In genomic region chr6:17945111-17945510, GRCh38 we compare ENCODE assay signal across 17 cellular contexts. TPM values are rescaled to one million over a fixed set of nuclear protein-coding genes. Genes with fewer than 3 reads are reported as not detected.
DNase-seq lines count a peak whose midpoint lies in the region; ATAC-seq, FAIRE-seq and TF ChIP-seq lines count a peak whose summit lies in the region.
"Had no signal": no experiment of that assay in that cellular context is flagged by ENCODE, and none has a peak within 500 bp of the region (broad histone marks: within the 10 kb centered on the region; RNA-seq: fewer than 3 reads in every experiment).

No MANE protein-coding gene starts in this region.

- dilution Hi-C loops in endothelial cell of umbilical vein (cut with MboI; ENCODE audit: extremely low pct_ligation_motif_present, low sequenced_read_pairs): no loop called here

- H3K9me3 ChIP-seq in endothelial cell of umbilical vein (replicated peaks; ENCODE audit: control insufficient read depth, insufficient read depth, low read length) (no peaks in the 10 kb centered on the region), right cardiac atrium (ENCODE audit: control insufficient read depth, low read length) (no peaks in the 10 kb centered on the region), skeletal muscle satellite cell (replicated peaks; ENCODE audit: low read length) (no peaks in the 10 kb centered on the region)
- H3K9me3 ChIP-seq: BLaER1 had no signal

- TF ChIP-seq POLR2A in endothelial cell of umbilical vein (IDR thresholded peaks at IDR 0.05; ENCODE audit: low read depth, low read length): no peak

- H3K4me2 ChIP-seq in endothelial cell of umbilical vein (ENCODE audit: insufficient read depth, low read length) (no peak overlapping the region), skeletal muscle satellite cell (ENCODE audit: low read length) (peak overlapping the region; percentile 19)
- H3K4me2 ChIP-seq: BLaER1, hepatocyte had no signal

- H3K36me3 ChIP-seq in endothelial cell of umbilical vein (ENCODE audit: control insufficient read depth in 2 of 2, extremely low read depth in 1 of 2, insufficient read depth in 2 of 2, low read length in 2 of 2): no peaks in the 10 kb centered on the region
- H3K36me3 ChIP-seq in skeletal muscle satellite cell (ENCODE audit: insufficient read depth, low read length): no peaks in the 10 kb centered on the region
- H3K36me3 ChIP-seq: BLaER1 had no signal

- DNase-seq in LHCN-M2 (ENCODE audit: low read depth) (peak; percentile 44), endothelial cell of umbilical vein (ENCODE audit: low read depth, low spot score) (peak; percentile 68), right cardiac atrium (no peak), NCI-H82 treated with DMSO at 0.1 percent for 48 hours (lab: John Stamatoyannopoulos, UW; ENCODE audit: unreplicated experiment) (no peak), NCI-H1930 (lab: John Stamatoyannopoulos, UW) (no peak), UCSD-AML1 (lab: John Stamatoyannopoulos, UW; ENCODE audit: unreplicated experiment) (no peak), T-helper 1 cell (no peak)
- DNase-seq: central memory CD4-positive, alpha-beta T cell; DMS153; Kasumi-1; naive B cell; NCI-H146; NCI-H226 had no signal

- POLR2A ChIA-PET in endothelial cell of umbilical vein (lab: Charles Lee): no interaction called here

- H3K27ac ChIP-seq in endothelial cell of umbilical vein (ENCODE audit: insufficient read depth, low read depth, low read length): no peak overlapping the region
- H3K27ac ChIP-seq in right cardiac atrium (ENCODE audit: low read length): no peak overlapping the region
- H3K27ac ChIP-seq: BLaER1, hepatocyte had no signal

- CTCF ChIA-PET in endothelial cell of umbilical vein (lab: Charles Lee): interaction anchor here (1.1 to 2.0 kb wide), 3 partner anchors 9 to 14 kb away, joined by 3 to 5 read pairs (median 4); no protein-coding TSS in a partner anchor

- H3K27me3 ChIP-seq in endothelial cell of umbilical vein (ENCODE audit: control insufficient read depth in 2 of 2, insufficient read depth in 2 of 2, low read length in 2 of 2) (no peaks in the 10 kb centered on the region), right cardiac atrium (ENCODE audit: control insufficient read depth, insufficient read depth) (no peaks in the 10 kb centered on the region), skeletal muscle satellite cell (ENCODE audit: control insufficient read depth, insufficient read depth, low read length) (no peaks in the 10 kb centered on the region)
- H3K27me3 ChIP-seq: BLaER1, hepatocyte had no signal

- H4K20me1 ChIP-seq in endothelial cell of umbilical vein (replicated peaks; ENCODE audit: control insufficient read depth, extremely low read depth, insufficient read depth, low read length): no peaks in the 10 kb centered on the region
- H4K20me1 ChIP-seq: BLaER1 had no signal

- ATAC-seq in right cardiac atrium: peak; percentile 86 to 90

- peaks cover 4% of the 10 kb centered on the region for H3K9me1 ChIP-seq in endothelial cell of umbilical vein (replicated peaks; ENCODE audit: control insufficient read depth, extremely low read depth, insufficient read depth, low read length)

- TF ChIP-seq CTCF in endothelial cell of umbilical vein (IDR thresholded peaks at IDR 0.05; ENCODE audit: extremely low read depth in 1 of 2, insufficient read depth in 1 of 2, low read depth in 1 of 2, low read length in 2 of 2): no peak

- no TSS peak for BruUV-seq in endothelial cell of umbilical vein (replicated peaks; lab: Mats Ljungman, UMichigan)

- no peak overlapping the region for H3K9ac ChIP-seq in endothelial cell of umbilical vein (replicated peaks; ENCODE audit: extremely low read depth, insufficient read depth, low read length)
- no peak overlapping the region for H3K9ac ChIP-seq in skeletal muscle satellite cell (ENCODE audit: low read depth, low read length)
- H3K9ac ChIP-seq: BLaER1 had no signal

- H2AFZ ChIP-seq in endothelial cell of umbilical vein (ENCODE audit: low read depth, low read length): no peak overlapping the region
- H2AFZ ChIP-seq: hepatocyte had no signal

- peaks cover 25% of the 10 kb centered on the region for H3K79me2 ChIP-seq in endothelial cell of umbilical vein (ENCODE audit: control insufficient read depth, insufficient read depth, low read length)

- H3K4me3 ChIP-seq in endothelial cell of umbilical vein (replicated peaks in 1 of 3; ENCODE audit: insufficient read depth in 1 of 3, low read depth in 1 of 3, low read length in 3 of 3) (no peak overlapping the region), right cardiac atrium (ENCODE audit: low read length) (no peak overlapping the region), skeletal muscle satellite cell (ENCODE audit: low read length) (no peak overlapping the region)
- H3K4me3 ChIP-seq: BLaER1, hepatocyte had no signal

- peak; percentile 40 for FAIRE-seq in endothelial cell of umbilical vein (lab: Jason Lieb, UNC)
- FAIRE-seq: TTC549 had no signal

- peaks cover 7% of the 10 kb centered on the region for H3K4me1 ChIP-seq in endothelial cell of umbilical vein (ENCODE audit: control insufficient read depth, extremely low read depth, insufficient read depth, low read length)
- no peaks in the 10 kb centered on the region for H3K4me1 ChIP-seq in right cardiac atrium (ENCODE audit: control insufficient read depth, insufficient read depth, low read length)
- H3K4me1 ChIP-seq in skeletal muscle satellite cell (ENCODE audit: control insufficient read depth, insufficient read depth, low read length): peaks cover 27% of the 10 kb centered on the region
- H3K4me1 ChIP-seq: BLaER1 had no signal

- WGBS in right cardiac atrium: 21% methylated on average over 2 of the region's 2 CpGs

- intact Hi-C loops in endothelial cell of umbilical vein (cut with micrococcal nuclease) (no loop called here), right cardiac atrium (cut with DNase I) (no loop called here)

TF ChIP-seq in endothelial cell of umbilical vein, 7 proteins besides CTCF, POLR2A, EP300 and RAD21:
- TF ChIP-seq POLR2AphosphoS5 (IDR thresholded peaks at IDR 0.05; ENCODE audit: insufficient read depth, low read depth, low read length) (no peak), GATA2 (IDR thresholded peaks at IDR 0.05; ENCODE audit: insufficient read depth, insufficient read length, low read depth, low read length) (no peak), JUN (IDR thresholded peaks at IDR 0.05; ENCODE audit: borderline replicate concordance, insufficient read depth, insufficient read length, low read depth) (peak; percentile 8), EZH2 (IDR thresholded peaks at IDR 0.05; ENCODE audit: borderline replicate concordance, low read depth, low read length, severe bottlenecking) (no peak), MAX (IDR thresholded peaks at IDR 0.05; ENCODE audit: insufficient read depth, insufficient read length) (no peak), FOS (IDR thresholded peaks at IDR 0.05; ENCODE audit: borderline replicate concordance, insufficient read depth, low read length) (no peak)

RNA-seq across cellular contexts. Expression of gene KIF13A, which starts 42.3 kb away (rescaled TPM):
- total RNA-seq in LHCN-M2 (2014; rRNA removed) (32.5 and 37.4 TPM in 2 replicates), endothelial cell of umbilical vein (55.5 and 65.8 TPM in 2 replicates), right cardiac atrium (10 to 100 TPM; 59.8 to 79.6 (median 73.3) TPM)
- 21.3 TPM for polyA plus RNA-seq in LHCN-M2 (2012)
- polyA plus RNA-seq in endothelial cell of umbilical vein (24.8 and 24.9 TPM in 2 replicates), right cardiac atrium (27.2 TPM)
- 30.6 and 31.9 TPM in 2 replicates for polyA plus RNA-seq in endothelial cell of umbilical vein (2011; cell fraction: cytosol; rRNA removed)
- polyA plus RNA-seq in endothelial cell of umbilical vein (2011; cell fraction: nucleus; rRNA removed): 52.8 and 55.7 TPM in 2 replicates
- polyA plus RNA-seq in endothelial cell of umbilical vein (2012): 34.0 and 43.0 TPM in 2 replicates
- 62.0 and 74.4 TPM in 2 replicates for polyA minus RNA-seq in endothelial cell of umbilical vein
- 36.4 TPM for polyA minus RNA-seq in endothelial cell of umbilical vein (2011; cell fraction: cytosol; rRNA and poly(A)+ RNA removed)
- 80.4 and 153 TPM in 2 replicates for polyA minus RNA-seq in endothelial cell of umbilical vein (2011; cell fraction: nucleus; rRNA and poly(A)+ RNA removed)
- total RNA-seq in skeletal muscle satellite cell (2012; rRNA removed): 23.6 and 26.6 TPM in 2 replicates

Comparison
In these comparisons a context has a peak if more than half of its experiments do, and no peak if none do; other contexts are left out.
1. DNase-seq: peak in LHCN-M2 (single experiment) and endothelial cell of umbilical vein (single experiment); none in right cardiac atrium (0 of 3), NCI-H82 treated with DMSO at 0.1 percent for 48 hours (single experiment), NCI-H1930 (0 of 2), UCSD-AML1 (single experiment) and T-helper 1 cell (0 of 5).